In genomic region chr11:126161146-126161458, GRCh38 we compare ENCODE assay signal across 1 cellular context.
TF ChIP-seq lines count a peak whose summit lies in the region.

No MANE protein-coding gene starts in this region.

TF ChIP-seq in H1, 55 proteins besides CTCF, POLR2A, EP300 and RAD21:
- TF ChIP-seq NRF1 (IDR thresholded peaks at IDR 0.05; ENCODE audit: low read depth, low read length) (no peak), CREB1 (IDR thresholded peaks at IDR 0.05) (no peak), TAF1 (IDR thresholded peaks at IDR 0.05; ENCODE audit: low read depth, low read length) (no peak), TBP (IDR thresholded peaks at IDR 0.05; ENCODE audit: low read depth, low read length) (no peak), NANOG (IDR thresholded peaks at IDR 0.05; ENCODE audit: insufficient read depth, low read depth, low read length, poor library complexity, severe bottlenecking) (no peak), CTBP2 (IDR thresholded peaks at IDR 0.05; ENCODE audit: borderline replicate concordance, insufficient read depth, insufficient read length, low read length) (no peak), CEBPB (IDR thresholded peaks at IDR 0.05; ENCODE audit: low read depth, low read length) (no peak), BACH1 (IDR thresholded peaks at IDR 0.05; ENCODE audit: low read length) (no peak)
